Comparison of ENCODE assay signal across 1 cellular context in the genomic region with DNA sequence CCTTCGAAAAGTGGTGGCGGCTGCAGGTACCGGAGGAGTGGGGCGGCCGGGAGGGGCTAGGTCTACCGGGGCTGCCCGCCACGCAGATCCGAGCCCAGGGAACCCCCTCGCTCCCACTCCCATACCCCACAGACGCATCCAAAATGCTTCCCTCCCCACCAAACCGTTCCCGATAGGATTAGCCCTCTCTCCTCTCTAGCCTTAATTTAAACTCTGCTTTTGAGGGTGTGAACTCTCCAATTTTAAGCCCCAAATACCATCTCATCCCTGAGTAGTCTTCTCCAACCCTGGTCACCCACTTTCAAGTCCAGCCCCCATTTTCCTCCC.
A peak's percentile ranks its signal among the peaks of the same experiment; 100 is the strongest.
TF ChIP-seq lines count a peak whose summit lies in the region.

No MANE protein-coding gene starts in this region.

TF ChIP-seq in HepG2, 621 proteins besides CTCF, POLR2A, EP300 and RAD21:
- TF ChIP-seq ZNF768 (CRISPR knock-in tag; IDR thresholded peaks at IDR 0.05), result 0 out of 2 replicates have a peak, but pooled peaks have one; percentile 0
- TF ChIP-seq RFXAP (CRISPR knock-in tag; IDR thresholded peaks at IDR 0.05; ENCODE audit: borderline replicate concordance), result peak; percentile 31; the same call in 1 of the 2 replicates
- TF ChIP-seq ZNF101 (CRISPR knock-in tag; IDR thresholded peaks at IDR 0.05; ENCODE audit: borderline replicate concordance, low read depth), result no peak
- TF ChIP-seq, protein P1, sequence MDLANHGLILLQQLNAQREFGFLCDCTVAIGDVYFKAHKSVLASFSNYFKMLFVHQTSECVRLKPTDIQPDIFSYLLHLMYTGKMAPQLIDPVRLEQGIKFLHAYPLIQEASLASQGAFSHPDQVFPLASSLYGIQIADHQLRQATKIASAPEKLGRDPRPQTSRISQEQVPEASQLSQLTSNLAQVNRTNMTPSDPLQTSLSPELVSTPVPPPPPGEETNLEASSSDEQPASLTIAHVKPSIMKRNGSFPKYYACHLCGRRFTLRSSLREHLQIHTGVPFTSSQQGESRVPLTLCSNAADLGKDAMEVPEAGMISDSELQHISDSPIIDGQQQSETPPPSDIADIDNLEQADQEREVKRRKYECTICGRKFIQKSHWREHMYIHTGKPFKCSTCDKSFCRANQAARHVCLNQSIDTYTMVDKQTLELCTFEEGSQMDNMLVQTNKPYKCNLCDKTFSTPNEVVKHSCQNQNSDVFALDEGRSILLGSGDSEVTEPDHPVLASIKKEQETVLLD (CRISPR knock-in tag; IDR thresholded peaks at IDR 0.05; ENCODE audit: low read depth), result peak; percentile 9; the same call in 1 of the 2 replicates
- TF ChIP-seq ZNF431 (CRISPR knock-in tag; IDR thresholded peaks at IDR 0.05; ENCODE audit: borderline replicate concordance, low read depth), result no peak
- 0 out of 2 replicates have a peak, but pooled peaks have one; percentile 0 for TF ChIP-seq ARNT2 (CRISPR knock-in tag; IDR thresholded peaks at IDR 0.05; ENCODE audit: low read depth)
- no peak for TF ChIP-seq ZNF614 (CRISPR knock-in tag; IDR thresholded peaks at IDR 0.05; ENCODE audit: borderline replicate concordance)
- TF ChIP-seq, protein P2, sequence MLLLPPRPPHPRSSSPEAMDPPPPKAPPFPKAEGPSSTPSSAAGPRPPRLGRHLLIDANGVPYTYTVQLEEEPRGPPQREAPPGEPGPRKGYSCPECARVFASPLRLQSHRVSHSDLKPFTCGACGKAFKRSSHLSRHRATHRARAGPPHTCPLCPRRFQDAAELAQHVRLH (CRISPR knock-in tag; IDR thresholded peaks at IDR 0.05; ENCODE audit: borderline replicate concordance, low read depth), result no peak
